In genomic region chr2:68385232-68385906, GRCh38 we compare ENCODE assay signal across 9 cellular contexts. TPM values are rescaled to one million over a fixed set of nuclear protein-coding genes. Genes with fewer than 3 reads are reported as not detected.
DNase-seq lines count a peak whose midpoint lies in the region; ATAC-seq, FAIRE-seq and TF ChIP-seq lines count a peak whose summit lies in the region.
"Had no signal": no experiment of that assay in that cellular context is flagged by ENCODE, and none has a peak within 500 bp of the region (broad histone marks: within the 10 kb centered on the region; RNA-seq: fewer than 3 reads in every experiment).

No MANE protein-coding gene starts in this region.

- H3K4me1 Mint-ChIP-seq in effector memory CD8-positive, alpha-beta T cell (ENCODE audit: low read depth in 2 of 2), result peaks cover 73 to 81% of the 10 kb centered on the region in 2 donors
- H3K4me1 Mint-ChIP-seq: nephron had no signal

- DNase-seq in GM12892 (ENCODE audit: insufficient read length) (no peak), HTR-8/SVneo (ENCODE audit: insufficient read length, low spot score) (no peak), NCI-H345 treated with DMSO at 0.1 percent for 48 hours (lab: John Stamatoyannopoulos, UW; ENCODE audit: unreplicated experiment) (no peak), lower leg skin (ENCODE audit: low spot score in 2 of 2) (no peak), NCI-H226 (no peak), AG08396 (ENCODE audit: low spot score) (no peak)
- peak; percentile 31 to 41 (median 35) for DNase-seq in effector memory CD8-positive, alpha-beta T cell

- TF ChIP-seq CTCF in lower leg skin (IDR thresholded peaks at IDR 0.05), result no peak

- H3K27ac Mint-ChIP-seq in effector memory CD8-positive, alpha-beta T cell, result peak overlapping the region; percentile 28 to 92
- H3K27ac Mint-ChIP-seq: nephron had no signal

- no peaks in the 10 kb centered on the region for H3K27me3 Mint-ChIP-seq in effector memory CD8-positive, alpha-beta T cell

- 51 to 52% methylated on average over 2 of the region's 2 CpGs for WGBS in lower leg skin, 2 donors

- TF ChIP-seq POLR2A in GM12892 (IDR thresholded peaks at IDR 0.05; ENCODE audit: low read depth, low read length) (peak; percentile 67), lower leg skin (IDR thresholded peaks at IDR 0.05) (no peak)

- peak overlapping the region; percentile 13 to 49 for H3K4me3 Mint-ChIP-seq in effector memory CD8-positive, alpha-beta T cell
- H3K4me3 Mint-ChIP-seq: nephron had no signal

- peak; percentile 97 for FAIRE-seq in GM12892 (lab: Jason Lieb, UNC)
- peak; percentile 9 for FAIRE-seq in HTR-8/SVneo (lab: Jason Lieb, UNC)

- no peaks in the 10 kb centered on the region for H3K9me3 Mint-ChIP-seq in effector memory CD8-positive, alpha-beta T cell
- H3K9me3 Mint-ChIP-seq: nephron had no signal

- H3K4me3 ChIP-seq in lower leg skin (ENCODE audit: low read depth, poor library complexity, severe bottlenecking), result no peak overlapping the region

- H3K36me3 Mint-ChIP-seq in effector memory CD8-positive, alpha-beta T cell (ENCODE audit: insufficient read depth), result peaks cover 76% of the 10 kb centered on the region

- intact Hi-C loops in lower leg skin (cut with DNase I; ENCODE audit: low total_unique reads), result no loop called here

- peak; percentile 47 for ATAC-seq in GM21390 (IDR thresholded peaks at IDR 0.05; ENCODE audit: unreplicated experiment)
- peak; percentile 79 for ATAC-seq in effector memory CD8-positive, alpha-beta T cell (replicated peaks)

RNA-seq across cellular contexts. Expression of gene PLEK, which starts 20.3 kb away (rescaled TPM):
- polyA plus RNA-seq in GM12892 (2012; ENCODE audit: missing spikeins), result 310 TPM
- total RNA-seq in lower leg skin, result 1 to 10 TPM; 1.3 to 3.0 (median 2.2) TPM

Comparison
In these comparisons a context has a peak if more than half of its experiments do, and no peak if none do; other contexts are left out.
1. DNase-seq: peak in effector memory CD8-positive, alpha-beta T cell (3 of 3); none in GM12892 (single experiment), HTR-8/SVneo (single experiment), NCI-H345 treated with DMSO at 0.1 percent for 48 hours (single experiment), lower leg skin (0 of 2), NCI-H226 (single experiment) and AG08396 (single experiment).